Comparison of ENCODE assay signal across 9 cellular contexts in the genomic region with DNA sequence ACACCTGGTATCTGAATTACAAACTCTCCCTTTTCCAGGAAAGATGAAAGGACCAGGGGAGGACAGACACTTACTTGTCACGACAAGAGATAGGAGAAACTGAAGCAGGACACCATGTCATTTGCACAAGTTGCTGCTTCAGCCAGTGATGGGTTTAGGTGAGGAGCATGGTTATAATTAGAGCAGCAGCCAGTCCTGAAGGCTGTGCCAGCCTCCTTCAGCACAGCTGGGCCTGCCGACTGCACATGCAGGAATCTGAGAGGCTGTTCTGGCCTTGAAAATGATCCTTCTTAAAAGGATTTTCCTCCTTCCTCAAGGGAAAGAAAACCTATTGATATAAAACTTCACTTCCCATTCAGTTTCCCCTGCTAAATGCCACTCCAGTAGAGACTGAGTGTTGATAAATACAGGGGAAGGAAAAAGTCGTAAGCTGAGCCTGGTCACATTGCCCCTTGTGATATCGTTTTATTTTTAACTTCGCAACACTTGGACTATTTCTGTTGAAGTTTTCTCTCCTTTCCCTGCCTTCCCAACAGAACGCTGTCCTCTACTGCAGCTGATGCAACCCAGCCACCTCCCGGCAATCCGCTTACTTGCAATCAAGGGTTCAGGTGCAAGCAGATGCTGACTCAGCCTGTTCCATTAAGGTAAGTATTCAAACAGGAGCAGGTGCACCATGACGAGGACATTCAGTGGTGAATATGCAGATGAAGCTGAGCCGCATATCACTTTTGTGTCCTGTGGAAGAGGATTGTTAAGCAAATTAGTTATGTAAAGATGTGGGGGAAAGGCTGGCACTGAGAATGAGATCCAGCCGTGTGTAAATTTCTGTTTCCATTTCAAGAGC. TPM values are rescaled to one million over a fixed set of nuclear protein-coding genes. Genes with fewer than 3 reads are reported as not detected.
A peak's percentile ranks its signal among the peaks of the same experiment; 100 is the strongest.
DNase-seq lines count a peak whose midpoint lies in the region; ATAC-seq and TF ChIP-seq lines count a peak whose summit lies in the region.
"Had no signal": no experiment of that assay in that cellular context is flagged by ENCODE, and none has a peak within 500 bp of the region (broad histone marks: within the 10 kb centered on the region; RNA-seq: fewer than 3 reads in every experiment).

TSS of gene FBXO40 (plus strand) at position 524 of the 847 bp plus-strand sequence. CDS start 27,197 bp downstream, outside the sequence.

- H3K36me3 Mint-ChIP-seq in GM23338 (ENCODE audit: low read depth), result peaks cover 6% of the 10 kb centered on the region; the same call in 1 of the 3 replicates
- H3K36me3 Mint-ChIP-seq in activated CD8-positive, alpha-beta memory T cell treated with anti-CD3 and anti-CD28 coated beads, Interleukin-2, amount 10 ng/mL, durations not matched to agents 7 days and 5 days, result no peaks in the 10 kb centered on the region

- H3K9me2 ChIP-seq in GM23338 (ENCODE audit: insufficient read depth), result no peaks in the 10 kb centered on the region

- H3K4me3 ChIP-seq in GM23338 (peak within 1 kb of the TSS; percentile 5; the same call in 1 of the 2 replicates), skeletal muscle tissue (ENCODE audit: low read length in 3 of 3) (peak within 1 kb of the TSS; percentile 78 to 80 (median 79)), ascending aorta (no peak within 1 kb of the TSS)

- no peaks in the 10 kb centered on the region for H3K9me3 Mint-ChIP-seq in GM23338
- no peaks in the 10 kb centered on the region for H3K9me3 Mint-ChIP-seq in activated CD8-positive, alpha-beta memory T cell treated with anti-CD3 and anti-CD28 coated beads, Interleukin-2, amount 10 ng/mL, durations not matched to agents 7 days and 5 days (ENCODE audit: low read depth)

- CTCF ChIA-PET in activated CD8-positive, alpha-beta memory T cell treated with anti-CD3 and anti-CD28 coated beads, Interleukin-2, amount 10 ng/mL, durations not matched to agents 7 days and 5 days (lab: Charles Lee), result no interaction called here

- H3K4me2 ChIP-seq in GM23338, result peak within 1 kb of the TSS; percentile 27

- H3K27ac Mint-ChIP-seq in GM23338, result peak within 1 kb of the TSS; percentile 100
- H3K27ac Mint-ChIP-seq in activated CD8-positive, alpha-beta memory T cell treated with anti-CD3 and anti-CD28 coated beads, Interleukin-2, amount 10 ng/mL, durations not matched to agents 7 days and 5 days, result no peak within 1 kb of the TSS

- H3K9me3 ChIP-seq in skeletal muscle tissue (ENCODE audit: control insufficient read depth in 3 of 3, low read length in 3 of 3), result no peaks in the 10 kb centered on the region
- no peaks in the 10 kb centered on the region for H3K9me3 ChIP-seq in ascending aorta

- H3K4me1 Mint-ChIP-seq in GM23338, result peaks cover 61% of the 10 kb centered on the region
- no peaks in the 10 kb centered on the region for H3K4me1 Mint-ChIP-seq in activated CD8-positive, alpha-beta memory T cell treated with anti-CD3 and anti-CD28 coated beads, Interleukin-2, amount 10 ng/mL, durations not matched to agents 7 days and 5 days

- H2AFZ ChIP-seq in GM23338, result no peak within 1 kb of the TSS

- H3K36me3 ChIP-seq in GM23338 (ENCODE audit: insufficient read depth) (no peaks in the 10 kb centered on the region), skeletal muscle tissue (ENCODE audit: control insufficient read depth in 3 of 3, insufficient read depth in 3 of 3, low read length in 3 of 3) (peaks cover 0 to 2% (median 0%) of the 10 kb centered on the region in 3 donors), ascending aorta (no peaks in the 10 kb centered on the region)

- peak; percentile 99 for DNase-seq in GM23338 (ENCODE audit: low spot score)
- DNase-seq in NCI-H2107 (lab: John Stamatoyannopoulos, UW), result peak; percentile 96
- peak; percentile 10 for DNase-seq in germinal center (ENCODE audit: low spot score)
- no peak for DNase-seq in activated CD8-positive, alpha-beta memory T cell treated with anti-CD3 and anti-CD28 coated beads, Interleukin-2, amount 10 ng/mL, durations not matched to agents 7 days and 5 days
- DNase-seq in HT-29 (ENCODE audit: low spot score), result no peak
- DNase-seq in ascending aorta (ENCODE audit: low spot score in 2 of 2), result no peak
- DNase-seq in NCI-H2227 (lab: John Stamatoyannopoulos, UW; ENCODE audit: unreplicated experiment), result no peak
- DNase-seq: NCI-H1694 treated with DMSO at 0.1 percent for 48 hours had no signal

- intact Hi-C loops in ascending aorta (cut with DNase I), result no loop called here

- peak; percentile 96 for ATAC-seq in GM23338
- ATAC-seq in activated CD8-positive, alpha-beta memory T cell treated with anti-CD3 and anti-CD28 coated beads, Interleukin-2, amount 10 ng/mL, durations not matched to agents 7 days and 5 days, result no peak

- no peaks in the 10 kb centered on the region for H3K79me2 ChIP-seq in GM23338 (replicated peaks; ENCODE audit: insufficient read depth)

- H3K4me1 ChIP-seq in GM23338 (ENCODE audit: insufficient read depth) (peaks cover 47% of the 10 kb centered on the region), skeletal muscle tissue (ENCODE audit: control insufficient read depth in 3 of 3, insufficient read depth in 3 of 3, low read length in 3 of 3) (peaks cover 14 to 21% (median 16%) of the 10 kb centered on the region in 3 donors), ascending aorta (peaks cover 0 to 4% of the 10 kb centered on the region in 2 donors)

- TF ChIP-seq CTCF in GM23338 (conservative IDR thresholded peaks at IDR 0.05; ENCODE audit: low read depth in 2 of 2), result peak in 1 of 2 experiments; percentile 76; a peak in 2 of 4 replicates
- no peak for TF ChIP-seq CTCF in ascending aorta (IDR thresholded peaks at IDR 0.05)

- H3K27me3 Mint-ChIP-seq in GM23338 (ENCODE audit: insufficient read depth, low read depth, poor library complexity), result peaks cover 14% of the 10 kb centered on the region
- peaks cover 19% of the 10 kb centered on the region for H3K27me3 Mint-ChIP-seq in activated CD8-positive, alpha-beta memory T cell treated with anti-CD3 and anti-CD28 coated beads, Interleukin-2, amount 10 ng/mL, durations not matched to agents 7 days and 5 days

- no peaks in the 10 kb centered on the region for H3K27me3 ChIP-seq in GM23338 (ENCODE audit: insufficient read depth)
- H3K27me3 ChIP-seq in skeletal muscle tissue (ENCODE audit: control insufficient read depth in 3 of 3, insufficient read depth in 3 of 3, low read length in 3 of 3), result no peaks in the 10 kb centered on the region
- no peaks in the 10 kb centered on the region for H3K27me3 ChIP-seq in ascending aorta

- no peaks in the 10 kb centered on the region for H4K20me1 ChIP-seq in GM23338 (replicated peaks; ENCODE audit: insufficient read depth)

- H3K27ac ChIP-seq in GM23338 (ENCODE audit: low read depth), result peak within 1 kb of the TSS; percentile 95
- H3K27ac ChIP-seq in skeletal muscle tissue (ENCODE audit: low read depth, low read length), result peak within 1 kb of the TSS; percentile 98
- no peak within 1 kb of the TSS for H3K27ac ChIP-seq in ascending aorta

- H3K9ac ChIP-seq in skeletal muscle tissue (ENCODE audit: low read depth in 1 of 3, low read length in 3 of 3), result peak within 1 kb of the TSS; percentile 84 to 89 (median 85)

- H3F3A ChIP-seq in GM23338 (replicated peaks; ENCODE audit: low read depth), result 0 out of 2 replicates have a peak, but pooled peaks cover 3% of the 10 kb centered on the region

- H3K4me3 Mint-ChIP-seq in GM23338, result peak within 1 kb of the TSS; percentile 52
- no peak within 1 kb of the TSS for H3K4me3 Mint-ChIP-seq in activated CD8-positive, alpha-beta memory T cell treated with anti-CD3 and anti-CD28 coated beads, Interleukin-2, amount 10 ng/mL, durations not matched to agents 7 days and 5 days

TF ChIP-seq in GM23338, 12 proteins besides CTCF, POLR2A, EP300 and RAD21 (continues in another document):
- TF ChIP-seq NANOG (IDR thresholded peaks at IDR 0.05; ENCODE audit: borderline replicate concordance), result peak; percentile 96
- TF ChIP-seq, protein P1, sequence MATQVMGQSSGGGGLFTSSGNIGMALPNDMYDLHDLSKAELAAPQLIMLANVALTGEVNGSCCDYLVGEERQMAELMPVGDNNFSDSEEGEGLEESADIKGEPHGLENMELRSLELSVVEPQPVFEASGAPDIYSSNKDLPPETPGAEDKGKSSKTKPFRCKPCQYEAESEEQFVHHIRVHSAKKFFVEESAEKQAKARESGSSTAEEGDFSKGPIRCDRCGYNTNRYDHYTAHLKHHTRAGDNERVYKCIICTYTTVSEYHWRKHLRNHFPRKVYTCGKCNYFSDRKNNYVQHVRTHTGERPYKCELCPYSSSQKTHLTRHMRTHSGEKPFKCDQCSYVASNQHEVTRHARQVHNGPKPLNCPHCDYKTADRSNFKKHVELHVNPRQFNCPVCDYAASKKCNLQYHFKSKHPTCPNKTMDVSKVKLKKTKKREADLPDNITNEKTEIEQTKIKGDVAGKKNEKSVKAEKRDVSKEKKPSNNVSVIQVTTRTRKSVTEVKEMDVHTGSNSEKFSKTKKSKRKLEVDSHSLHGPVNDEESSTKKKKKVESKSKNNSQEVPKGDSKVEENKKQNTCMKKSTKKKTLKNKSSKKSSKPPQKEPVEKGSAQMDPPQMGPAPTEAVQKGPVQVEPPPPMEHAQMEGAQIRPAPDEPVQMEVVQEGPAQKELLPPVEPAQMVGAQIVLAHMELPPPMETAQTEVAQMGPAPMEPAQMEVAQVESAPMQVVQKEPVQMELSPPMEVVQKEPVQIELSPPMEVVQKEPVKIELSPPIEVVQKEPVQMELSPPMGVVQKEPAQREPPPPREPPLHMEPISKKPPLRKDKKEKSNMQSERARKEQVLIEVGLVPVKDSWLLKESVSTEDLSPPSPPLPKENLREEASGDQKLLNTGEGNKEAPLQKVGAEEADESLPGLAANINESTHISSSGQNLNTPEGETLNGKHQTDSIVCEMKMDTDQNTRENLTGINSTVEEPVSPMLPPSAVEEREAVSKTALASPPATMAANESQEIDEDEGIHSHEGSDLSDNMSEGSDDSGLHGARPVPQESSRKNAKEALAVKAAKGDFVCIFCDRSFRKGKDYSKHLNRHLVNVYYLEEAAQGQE (IDR thresholded peaks at IDR 0.05; ENCODE audit: unreplicated experiment), result no peak
- TF ChIP-seq CREB1 (CRISPR knock-in tag; IDR thresholded peaks at IDR 0.05; ENCODE audit: low read depth), result peak; percentile 78
- TF ChIP-seq POLR2AphosphoS5 (IDR thresholded peaks at IDR 0.05; ENCODE audit: low read depth), result peak; percentile 56; the same call in 1 of the 2 replicates

RNA-seq across cellular contexts. Expression of gene FBXO40, which starts in this region (rescaled TPM):
- total RNA-seq in GM23338 (2014; rRNA removed; shearing (Covaris generic)), result 0.03 and 0.23 TPM in 2 replicates
- polyA plus RNA-seq in GM23338 (2016; fragmentation: Nextera tagmentation; extraction: Ambion mirVana), result 0.05 TPM in 1 of 2 replicates, not detected in the other
- total RNA-seq in skeletal muscle tissue (4.2 TPM), ascending aorta (not detected)
- not detected for total RNA-seq in activated CD8-positive, alpha-beta memory T cell treated with anti-CD3 and anti-CD28 coated beads, Interleukin-2, amount 10 ng/mL, durations not matched to agents 7 days and 5 days
- not detected in 2 replicates for total RNA-seq in HT-29 (2014; rRNA removed; shearing (Covaris generic))

Comparison
In these comparisons a context has a peak if more than half of its experiments do, and no peak if none do; other contexts are left out.
1. Peak in DNase-seq, ATAC-seq, H3K4me3 ChIP-seq, H3K27ac ChIP-seq and H3K4me2 ChIP-seq in GM23338; RNA of the gene not detected or under 1 TPM.
2. DNase-seq: peak in NCI-H2107 (single experiment) and germinal center (single experiment); none in activated CD8-positive, alpha-beta memory T cell treated with anti-CD3 and anti-CD28 coated beads, Interleukin-2, amount 10 ng/mL, durations not matched to agents 7 days and 5 days (single experiment), HT-29 (single experiment), ascending aorta (0 of 2) and NCI-H2227 (single experiment).
3. H3K4me3 ChIP-seq: peak in skeletal muscle tissue (3 of 3); none in ascending aorta (0 of 2).